In genomic region chrX:13966071-13966850, GRCh38 we compare ENCODE assay signal across 1 cellular context.
TF ChIP-seq lines count a peak whose summit lies in the region.

No MANE protein-coding gene starts in this region.

TF ChIP-seq in GM23338, 12 proteins besides CTCF, POLR2A, EP300 and RAD21 (continued from another document):
- TF ChIP-seq ZNF462 (CRISPR knock-in tag; IDR thresholded peaks at IDR 0.05) = no peak
- no peak for TF ChIP-seq ETS1 (IDR thresholded peaks at IDR 0.05)
- no peak for TF ChIP-seq ZNF331 (CRISPR knock-in tag; IDR thresholded peaks at IDR 0.05; ENCODE audit: low read depth)
- no peak for TF ChIP-seq EZH2 (IDR thresholded peaks at IDR 0.05; ENCODE audit: low read depth, unreplicated experiment)
